24 cellular contexts compared by ENCODE assay signal in genomic region chr15:39159833-39160232, GRCh38.
"Had no signal": no experiment of that assay in that cellular context is flagged by ENCODE, and none has a peak within 500 bp of the region (broad histone marks: within the 10 kb centered on the region; RNA-seq: fewer than 3 reads in every experiment).

No MANE protein-coding gene starts in this region.

- DNase-seq: dorsolateral prefrontal cortex; effector CD4-positive, alpha-beta T cell; foreskin fibroblast; gastrocnemius medialis; heart left ventricle; left cardiac atrium; left lung; mesendoderm; naive thymus-derived CD8-positive, alpha-beta T cell; nephron progenitor cell; nucleus accumbens; ovary; right lobe of liver; stimulated activated CD4-positive, alpha-beta T cell treated with anti-CD3 and anti-CD28 coated beads, Interleukin-2, amount 100 ng/mL, for 24 hours; stimulated activated CD4-positive, alpha-beta T cell treated with anti-CD3 and anti-CD28 coated beads, Interleukin-4, amount 100 ng/mL, for 24 hours; stimulated activated naive CD4-positive, alpha-beta T cell treated with Interleukin-2 at 50 U/mL for 16 hours; stomach; thyroid gland; trophoblast cell had no signal

- H3K27me3 ChIP-seq: dorsolateral prefrontal cortex, gastrocnemius medialis, heart left ventricle, hepatocyte, left lung, ovary, right lobe of liver, stomach, thyroid gland, vagina had no signal

- H3K27ac Mint-ChIP-seq: naive thymus-derived CD8-positive, alpha-beta T cell; nephron progenitor cell; stimulated activated effector memory CD8-positive, alpha-beta T cell treated with anti-CD3 and anti-CD28 coated beads, Interleukin-12 subunit alpha, Interleukin-12 subunit beta, amount 100 ng/mL, for 72 hours had no signal

- H3K9me3 ChIP-seq: gastrocnemius medialis, left lung, ovary, right lobe of liver, stomach, thyroid gland, vagina had no signal

- H3K4me2 ChIP-seq: hepatocyte had no signal

- H3K36me3 Mint-ChIP-seq: naive thymus-derived CD8-positive, alpha-beta T cell; stimulated activated effector memory CD8-positive, alpha-beta T cell treated with anti-CD3 and anti-CD28 coated beads, Interleukin-12 subunit alpha, Interleukin-12 subunit beta, amount 100 ng/mL, for 72 hours had no signal

- H3K36me3 ChIP-seq: gastrocnemius medialis, heart left ventricle, left lung, ovary, right lobe of liver, stomach, thyroid gland, vagina had no signal

- H3K27ac ChIP-seq: dorsolateral prefrontal cortex, gastrocnemius medialis, heart left ventricle, hepatocyte, left lung, ovary, right lobe of liver, thyroid gland, vagina had no signal

- H3K4me3 ChIP-seq: dorsolateral prefrontal cortex, gastrocnemius medialis, heart left ventricle, hepatocyte, left lung, ovary, right lobe of liver, stomach, thyroid gland, vagina had no signal

- H3K4me1 Mint-ChIP-seq: naive thymus-derived CD8-positive, alpha-beta T cell; stimulated activated effector memory CD8-positive, alpha-beta T cell treated with anti-CD3 and anti-CD28 coated beads, Interleukin-12 subunit alpha, Interleukin-12 subunit beta, amount 100 ng/mL, for 72 hours had no signal

- H3K4me1 ChIP-seq: left lung, thyroid gland, vagina had no signal

- FAIRE-seq: colon, islet of Langerhans had no signal

- H3K4me3 Mint-ChIP-seq: naive thymus-derived CD8-positive, alpha-beta T cell; nephron progenitor cell; stimulated activated effector memory CD8-positive, alpha-beta T cell treated with anti-CD3 and anti-CD28 coated beads, Interleukin-12 subunit alpha, Interleukin-12 subunit beta, amount 100 ng/mL, for 72 hours had no signal

- H2AFZ ChIP-seq: hepatocyte had no signal

- H3K79me2 ChIP-seq: hepatocyte had no signal

- ATAC-seq: gastrocnemius medialis; heart left ventricle; left cardiac atrium; left lung; naive thymus-derived CD8-positive, alpha-beta T cell; right lobe of liver; stimulated activated effector memory CD8-positive, alpha-beta T cell treated with anti-CD3 and anti-CD28 coated beads, Interleukin-12 subunit alpha, Interleukin-12 subunit beta, amount 100 ng/mL, for 72 hours had no signal
